Comparison of ENCODE assay signal across 9 cellular contexts in the genomic region with DNA sequence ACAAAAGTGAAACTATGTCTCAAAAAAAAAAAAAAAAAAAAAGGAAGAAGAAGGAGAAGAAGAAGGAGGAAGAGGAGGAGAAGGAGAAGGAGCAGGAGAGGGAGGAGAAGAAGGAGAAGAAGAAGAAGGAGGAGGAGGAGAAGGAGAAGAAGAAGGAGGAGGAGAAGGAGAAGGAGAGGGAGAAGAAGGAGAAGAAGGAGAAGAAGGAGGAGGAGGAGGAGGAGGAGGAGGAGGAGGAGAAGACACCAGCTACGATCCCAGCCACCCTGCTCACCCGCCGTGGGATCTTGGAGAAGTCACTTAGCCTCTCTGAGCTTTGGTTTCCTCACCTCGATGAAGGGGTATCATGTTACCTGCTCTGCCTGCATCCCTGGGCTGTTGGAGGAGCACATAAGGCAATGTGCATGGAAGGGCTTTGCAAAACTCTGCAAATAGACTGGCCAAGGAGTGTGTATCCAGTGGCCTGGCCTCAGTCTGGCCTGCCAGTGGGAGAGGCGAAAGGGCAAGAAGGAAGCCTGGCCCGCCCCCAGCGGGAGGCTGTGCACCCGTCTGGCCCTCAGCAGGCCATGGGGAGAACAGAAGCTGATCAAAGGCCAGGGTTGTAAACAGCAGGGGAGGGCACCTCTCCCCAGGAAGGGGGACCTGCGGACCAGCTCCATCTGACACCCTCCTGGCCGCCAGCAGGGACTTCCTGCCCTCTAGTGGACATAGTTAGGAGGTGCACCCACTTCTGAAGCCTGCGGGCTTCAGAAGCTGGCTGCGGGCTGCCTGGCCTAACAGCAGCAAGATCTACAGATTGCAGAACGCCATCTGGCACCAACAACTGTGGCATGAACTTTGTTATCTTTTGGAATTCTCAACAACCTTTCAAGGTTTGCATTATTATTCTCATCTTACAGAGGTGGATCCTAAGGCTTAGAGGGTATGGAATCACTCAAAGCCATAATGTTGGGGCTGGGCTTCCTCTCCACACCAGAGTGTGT. TPM values are rescaled to one million over a fixed set of nuclear protein-coding genes. Genes with fewer than 3 reads are reported as not detected.
DNase-seq lines count a peak whose midpoint lies in the region; ATAC-seq, FAIRE-seq and TF ChIP-seq lines count a peak whose summit lies in the region.
"Had no signal": no experiment of that assay in that cellular context is flagged by ENCODE, and none has a peak within 500 bp of the region (broad histone marks: within the 10 kb centered on the region; RNA-seq: fewer than 3 reads in every experiment).

No MANE protein-coding gene starts in this region.

- intact Hi-C loops in activated naive CD4-positive, alpha-beta T cell treated with anti-CD3 and anti-CD28 coated beads for 36 hours (cut with micrococcal nuclease) = loop anchor here (1.0 to 5.0 kb wide), 5 partner anchors 26 to 213 kb away; no protein-coding TSS in a partner anchor

- H3K4me3 ChIP-seq in AG04450 (ENCODE audit: low read depth, low read length) = no peak overlapping the region
- H3K4me3 ChIP-seq: skin epidermis had no signal

- peaks cover 15% of the 10 kb centered on the region for H3K4me1 Mint-ChIP-seq in activated naive CD4-positive, alpha-beta T cell treated with anti-CD3 and anti-CD28 coated beads for 36 hours (ENCODE audit: low read depth)
- H3K4me1 Mint-ChIP-seq in glutamatergic neuron (ENCODE audit: low read depth, unreplicated experiment) = peaks cover 10% of the 10 kb centered on the region
- H3K4me1 Mint-ChIP-seq in progenitor cell of endocrine pancreas (ENCODE audit: low read depth) = no peaks in the 10 kb centered on the region

- peaks cover 50% of the 10 kb centered on the region for H3K27me3 ChIP-seq in AG04450 (ENCODE audit: control insufficient read depth, insufficient read depth, low read length)

- CTCF ChIA-PET in AG04450 (lab: Charles Lee) = interaction anchor here (0.6 to 16.0 kb wide), 61 partner anchors 8 to 245 kb away, joined by 3 to 427 read pairs (median 5); partner anchors contain the start of genes ELK4 and KLHDC8A
- CTCF ChIA-PET in activated naive CD4-positive, alpha-beta T cell treated with anti-CD3 and anti-CD28 coated beads for 36 hours (lab: Charles Lee) = interaction anchor here (0.6 to 9.0 kb wide), 58 partner anchors 8 to 956 kb away, joined by 3 to 221 read pairs (median 4); partner anchors contain the start of gene LEMD1

- H3K9me3 Mint-ChIP-seq in activated naive CD4-positive, alpha-beta T cell treated with anti-CD3 and anti-CD28 coated beads for 36 hours = no peaks in the 10 kb centered on the region
- H3K9me3 Mint-ChIP-seq in glutamatergic neuron (ENCODE audit: unreplicated experiment) (no peaks in the 10 kb centered on the region), progenitor cell of endocrine pancreas (ENCODE audit: low read depth) (no peaks in the 10 kb centered on the region)

- TF ChIP-seq CTCF in AG04450 (IDR thresholded peaks at IDR 0.05; ENCODE audit: low read depth, low read length) = peak; percentile 93
- peak; percentile 98 for TF ChIP-seq CTCF in glutamatergic neuron (IDR thresholded peaks at IDR 0.05; ENCODE audit: partially characterized antibody, unreplicated experiment)
- peak; percentile 97 for TF ChIP-seq CTCF in progenitor cell of endocrine pancreas (IDR thresholded peaks at IDR 0.05; ENCODE audit: unreplicated experiment)

- H3K27me3 Mint-ChIP-seq in activated naive CD4-positive, alpha-beta T cell treated with anti-CD3 and anti-CD28 coated beads for 36 hours (ENCODE audit: low read depth) = peaks cover 58% of the 10 kb centered on the region
- peaks cover 8% of the 10 kb centered on the region for H3K27me3 Mint-ChIP-seq in glutamatergic neuron (ENCODE audit: unreplicated experiment)
- peaks cover 57% of the 10 kb centered on the region for H3K27me3 Mint-ChIP-seq in progenitor cell of endocrine pancreas

- H3K4me3 Mint-ChIP-seq in activated naive CD4-positive, alpha-beta T cell treated with anti-CD3 and anti-CD28 coated beads for 36 hours = no peak overlapping the region
- H3K4me3 Mint-ChIP-seq in glutamatergic neuron (ENCODE audit: unreplicated experiment) (no peak overlapping the region), progenitor cell of endocrine pancreas (ENCODE audit: low read depth) (no peak overlapping the region)

- POLR2A ChIA-PET in AG04450 (lab: Yijun Ruan, JAX) = interaction anchor here (1.1 to 1.4 kb wide), 2 partner anchors 39 to 131 kb away, joined by 3 read pairs; no protein-coding TSS in a partner anchor

- ATAC-seq in SK-N-SH treated with all-trans-retinoic acid at 6 μM for 48 hours (peak; percentile 93), GM18519 (IDR thresholded peaks at IDR 0.05; ENCODE audit: low FRiP score, unreplicated experiment) (no peak)

- FAIRE-seq in GM19239 (lab: Jason Lieb, UNC) = peak; percentile 64

- no peaks in the 10 kb centered on the region for H3K9me3 ChIP-seq in AG04450 (ENCODE audit: control insufficient read depth, insufficient read depth, low read length)

- DNase-seq in AG04450 (ENCODE audit: low read depth, low spot score) (no peak), GM19239 (ENCODE audit: insufficient read length, low spot score) (peak; percentile 86), NCI-H1105 treated with DMSO at 0.1 percent for 48 hours (lab: John Stamatoyannopoulos, UW) (peak; percentile 72), glutamatergic neuron (peak; percentile 82), progenitor cell of endocrine pancreas (ENCODE audit: low spot score, unreplicated experiment) (peak; percentile 66)
- DNase-seq in activated naive CD4-positive, alpha-beta T cell treated with anti-CD3 and anti-CD28 coated beads for 36 hours = peak; percentile 79

- no peak overlapping the region for H3K27ac ChIP-seq in AG04450 (ENCODE audit: low read depth, low read length)
- H3K27ac ChIP-seq: skin epidermis had no signal

- H3K27ac Mint-ChIP-seq in activated naive CD4-positive, alpha-beta T cell treated with anti-CD3 and anti-CD28 coated beads for 36 hours = no peak overlapping the region
- H3K27ac Mint-ChIP-seq in glutamatergic neuron (ENCODE audit: unreplicated experiment) (peak overlapping the region; percentile 88), progenitor cell of endocrine pancreas (peak overlapping the region; percentile 69)

- no peaks in the 10 kb centered on the region for H3K36me3 Mint-ChIP-seq in activated naive CD4-positive, alpha-beta T cell treated with anti-CD3 and anti-CD28 coated beads for 36 hours (ENCODE audit: low read depth)
- no peaks in the 10 kb centered on the region for H3K36me3 Mint-ChIP-seq in glutamatergic neuron (ENCODE audit: unreplicated experiment)
- H3K36me3 Mint-ChIP-seq in progenitor cell of endocrine pancreas (ENCODE audit: insufficient read depth) = no peaks in the 10 kb centered on the region

TF ChIP-seq in SK-N-SH treated with all-trans-retinoic acid at 6 μM for 48 hours, 23 proteins besides CTCF, POLR2A, EP300 and RAD21:
- peak; percentile 63; the same call in 1 of the 2 replicates for TF ChIP-seq TCF4 (CRISPR knock-in tag; IDR thresholded peaks at IDR 0.05; ENCODE audit: borderline replicate concordance)
- no peak for TF ChIP-seq ZNF70 (CRISPR knock-in tag; IDR thresholded peaks at IDR 0.05)

RNA-seq across cellular contexts. Expression of gene CDK18, which starts 19.2 kb away (rescaled TPM):
- polyA plus RNA-seq in AG04450 (2011; rRNA removed) = 0.36 and 0.38 TPM in 2 replicates
- 0.35 and 0.97 TPM in 2 replicates for polyA minus RNA-seq in AG04450 (2011; rRNA and poly(A)+ RNA removed)
- total RNA-seq in activated naive CD4-positive, alpha-beta T cell treated with anti-CD3 and anti-CD28 coated beads for 36 hours = 1 to 10 TPM; 3.6 to 4.1 TPM
- total RNA-seq in glutamatergic neuron (ENCODE audit: unreplicated experiment) (1.7 TPM), progenitor cell of endocrine pancreas (23.9 and 24.5 TPM in 2 replicates)

RNA-seq across cellular contexts. Expression of gene BLACAT1, which starts 29.4 kb away (rescaled TPM):
- 0.06 and 0.07 TPM in 2 replicates for polyA plus RNA-seq in AG04450 (2011; rRNA removed)
- 0.32 and 0.35 TPM in 2 replicates for polyA minus RNA-seq in AG04450 (2011; rRNA and poly(A)+ RNA removed)
- total RNA-seq in activated naive CD4-positive, alpha-beta T cell treated with anti-CD3 and anti-CD28 coated beads for 36 hours = under 1 TPM; 0.14 to 0.30 TPM
- 1.1 TPM for total RNA-seq in glutamatergic neuron (ENCODE audit: unreplicated experiment)
- 6.3 and 6.7 TPM in 2 replicates for total RNA-seq in progenitor cell of endocrine pancreas
